ENCODE assay signal across 1 cellular context in genomic region chr16:89200124-89200849, GRCh38.
A peak's percentile ranks its signal among the peaks of the same experiment; 100 is the strongest.
TF ChIP-seq lines count a peak whose summit lies in the region.

Gene SLC22A31, minus strand, starts transcription at chr16:89200537. Its CDS starts 36 bp downstream, at chr16:89200501.

TF ChIP-seq in HepG2, 621 proteins besides CTCF, POLR2A, EP300 and RAD21 (continued from another document and continues in another):
- TF ChIP-seq TFAP4 (IDR thresholded peaks at IDR 0.05; ENCODE audit: borderline replicate concordance, low read depth) (peak; percentile 40; the same call in 1 of the 2 replicates), MTF1 (CRISPR knock-in tag; IDR thresholded peaks at IDR 0.05) (no peak), NRL (CRISPR knock-in tag; IDR thresholded peaks at IDR 0.05; ENCODE audit: borderline replicate concordance) (no peak), HNRNPH1 (optimal IDR thresholded peaks at IDR 0.05; ENCODE audit: low read depth, low read length) (no peak), HOXA9 (CRISPR knock-in tag; IDR thresholded peaks at IDR 0.05; ENCODE audit: borderline replicate concordance) (no peak), CSRNP1 (CRISPR knock-in tag; IDR thresholded peaks at IDR 0.05) (peak; percentile 72; the same call in 1 of the 2 replicates), ZNF577 (CRISPR knock-in tag; IDR thresholded peaks at IDR 0.05; ENCODE audit: borderline replicate concordance, low read depth) (no peak), ZNF552 (CRISPR knock-in tag; IDR thresholded peaks at IDR 0.05; ENCODE audit: borderline replicate concordance) (0 out of 2 replicates have a peak, but pooled peaks have one; percentile 52), ZNF431 (CRISPR knock-in tag; IDR thresholded peaks at IDR 0.05; ENCODE audit: borderline replicate concordance, low read depth) (no peak), PHF8 (CRISPR knock-in tag; IDR thresholded peaks at IDR 0.05) (peak; percentile 47; the same call in 1 of the 2 replicates), SMAD1 (CRISPR knock-in tag; IDR thresholded peaks at IDR 0.05; ENCODE audit: borderline replicate concordance, low read depth) (no peak), PAF1 (CRISPR knock-in tag; IDR thresholded peaks at IDR 0.05) (no peak), FOSL1 (CRISPR knock-in tag; IDR thresholded peaks at IDR 0.05; ENCODE audit: borderline replicate concordance) (no peak), ESRRA (CRISPR knock-in tag; IDR thresholded peaks at IDR 0.05; ENCODE audit: low read depth) (0 out of 2 replicates have a peak, but pooled peaks have one; percentile 41), PATZ1 (CRISPR knock-in tag; IDR thresholded peaks at IDR 0.05) (peak; percentile 35; the same call in 1 of the 2 replicates), MAFK (conservative IDR thresholded peaks at IDR 0.05 in 1 of 2, IDR thresholded peaks at IDR 0.05 in 1 of 2; ENCODE audit: low read length in 2 of 2) (0 out of 4 replicates have a peak, but pooled peaks of 1 of the 2 experiments have one; percentile 0), AKAP8 (CRISPR knock-in tag; IDR thresholded peaks at IDR 0.05) (peak; percentile 47; the same call in 1 of the 2 replicates), FOXM1 (CRISPR knock-in tag; IDR thresholded peaks at IDR 0.05) (no peak), RBM39 (IDR thresholded peaks at IDR 0.05; ENCODE audit: low read depth, low read length, poor library complexity, severe bottlenecking) (peak; percentile 23), TFDP1 (CRISPR knock-in tag; IDR thresholded peaks at IDR 0.05; ENCODE audit: borderline replicate concordance) (no peak; the same call in 1 of the 2 replicates), DBP (CRISPR knock-in tag; IDR thresholded peaks at IDR 0.05; ENCODE audit: not compliant biosample characterization) (no peak), ARHGAP35 (CRISPR knock-in tag; IDR thresholded peaks at IDR 0.05; ENCODE audit: borderline replicate concordance) (0 out of 2 replicates have a peak, but pooled peaks have one; percentile 11), MED13 (CRISPR knock-in tag; IDR thresholded peaks at IDR 0.05) (peak; percentile 21; the same call in 1 of the 2 replicates), HNF4G (IDR thresholded peaks at IDR 0.05; ENCODE audit: borderline replicate concordance, low read depth, low read length) (peak; percentile 65), HNF4G (CRISPR knock-in tag; IDR thresholded peaks at IDR 0.05; ENCODE audit: borderline replicate concordance, low read depth) (no peak; the same call in 1 of the 2 replicates), PAXIP1 (CRISPR knock-in tag; conservative IDR thresholded peaks at IDR 0.05) (peak; percentile 77), FOSL2 (CRISPR knock-in tag; IDR thresholded peaks at IDR 0.05) (peak; percentile 24; the same call in 1 of the 2 replicates), RBM22 (optimal IDR thresholded peaks at IDR 0.05; ENCODE audit: low read length) (peak; percentile 83), NFE2L2 (IDR thresholded peaks at IDR 0.05; ENCODE audit: low read length) (no peak), WIZ (CRISPR knock-in tag; IDR thresholded peaks at IDR 0.05) (0 out of 2 replicates have a peak, but pooled peaks have one; percentile 55), REL (CRISPR knock-in tag; conservative IDR thresholded peaks at IDR 0.05) (no peak), GTF3A (CRISPR knock-in tag; conservative IDR thresholded peaks at IDR 0.05) (0 out of 2 replicates have a peak, but pooled peaks have one; percentile 32), MIER3 (CRISPR knock-in tag; IDR thresholded peaks at IDR 0.05; ENCODE audit: borderline replicate concordance) (peak; percentile 53; the same call in 1 of the 2 replicates), SRSF4 (IDR thresholded peaks at IDR 0.05; ENCODE audit: low read depth, low read length, poor library complexity, severe bottlenecking) (no peak), NCOR1 (IDR thresholded peaks at IDR 0.05; ENCODE audit: borderline replicate concordance, low read length) (peak; percentile 76), HDAC1 (CRISPR knock-in tag; IDR thresholded peaks at IDR 0.05) (peak; percentile 75), MTF2 (CRISPR knock-in tag; IDR thresholded peaks at IDR 0.05; ENCODE audit: borderline replicate concordance) (no peak; the same call in 1 of the 2 replicates), RNF2 (conservative IDR thresholded peaks at IDR 0.05; ENCODE audit: low read depth) (no peak), ELF4 (CRISPR knock-in tag; IDR thresholded peaks at IDR 0.05; ENCODE audit: borderline replicate concordance) (peak; percentile 46; the same call in 1 of the 2 replicates), PHF20 (CRISPR knock-in tag; IDR thresholded peaks at IDR 0.05) (peak; percentile 49; the same call in 1 of the 2 replicates), TEAD3 (CRISPR knock-in tag; optimal IDR thresholded peaks at IDR 0.05; ENCODE audit: borderline replicate concordance) (peak; percentile 37), RARG (CRISPR knock-in tag; IDR thresholded peaks at IDR 0.05; ENCODE audit: low read depth) (no peak), ATF7 (IDR thresholded peaks at IDR 0.05) (no peak), ATF7 (CRISPR knock-in tag; IDR thresholded peaks at IDR 0.05) (peak; percentile 41; the same call in 1 of the 2 replicates), TMF1 (CRISPR knock-in tag; IDR thresholded peaks at IDR 0.05; ENCODE audit: low read depth) (no peak), DRAP1 (CRISPR knock-in tag; IDR thresholded peaks at IDR 0.05) (no peak), IRX3 (CRISPR knock-in tag; IDR thresholded peaks at IDR 0.05; ENCODE audit: borderline replicate concordance, low read depth) (no peak), ZNF337 (CRISPR knock-in tag; IDR thresholded peaks at IDR 0.05; ENCODE audit: borderline replicate concordance, low read depth) (no peak), AGO2 (optimal IDR thresholded peaks at IDR 0.05; ENCODE audit: low read depth, low read length) (peak; percentile 36), YEATS2 (CRISPR knock-in tag; IDR thresholded peaks at IDR 0.05; ENCODE audit: borderline replicate concordance) (peak; percentile 39; the same call in 1 of the 2 replicates), POGK (CRISPR knock-in tag; conservative IDR thresholded peaks at IDR 0.05) (peak; percentile 29), HNRNPLL (IDR thresholded peaks at IDR 0.05; ENCODE audit: low read depth, low read length, poor library complexity, severe bottlenecking) (no peak), ZNF570 (CRISPR knock-in tag; IDR thresholded peaks at IDR 0.05; ENCODE audit: borderline replicate concordance) (no peak), ZNF598 (CRISPR knock-in tag; IDR thresholded peaks at IDR 0.05; ENCODE audit: borderline replicate concordance) (peak; percentile 12; the same call in 1 of the 2 replicates), ZNF589 (CRISPR knock-in tag; conservative IDR thresholded peaks at IDR 0.05) (no peak), ZNF33A (CRISPR knock-in tag; IDR thresholded peaks at IDR 0.05; ENCODE audit: borderline replicate concordance) (no peak), SOX5 (CRISPR knock-in tag; IDR thresholded peaks at IDR 0.05; ENCODE audit: borderline replicate concordance) (no peak; the same call in 1 of the 2 replicates), MLLT10 (CRISPR knock-in tag; IDR thresholded peaks at IDR 0.05) (no peak), NCOA5 (CRISPR knock-in tag; IDR thresholded peaks at IDR 0.05) (no peak), GZF1 (CRISPR knock-in tag; IDR thresholded peaks at IDR 0.05) (peak; percentile 74; the same call in 1 of the 2 replicates), NR3C1 (CRISPR knock-in tag; IDR thresholded peaks at IDR 0.05) (no peak), CEBPB (IDR thresholded peaks at IDR 0.05; ENCODE audit: borderline replicate concordance, low read depth, low read length) (peak; percentile 79; the same call in 1 of the 2 replicates), ZNF776 (CRISPR knock-in tag; IDR thresholded peaks at IDR 0.05) (peak; percentile 15; the same call in 1 of the 2 replicates), ZNF333 (CRISPR knock-in tag; IDR thresholded peaks at IDR 0.05; ENCODE audit: borderline replicate concordance) (0 out of 2 replicates have a peak, but pooled peaks have one; percentile 29), ETV5 (CRISPR knock-in tag; IDR thresholded peaks at IDR 0.05; ENCODE audit: borderline replicate concordance) (peak; percentile 91)
